1 cellular context compared by ENCODE assay signal in genomic region chr10:119650692-119651513, GRCh38.
TF ChIP-seq lines count a peak whose summit lies in the region.

BAG3 (plus strand) TSS chr10:119651380; CDS start chr10:119651676, 296 bp downstream.

TF ChIP-seq in K562, 482 proteins besides CTCF, POLR2A, EP300 and RAD21 (continued from another document and continues in another):
- no peak for TF ChIP-seq HMBOX1 (IDR thresholded peaks at IDR 0.05)
- TF ChIP-seq ZFP1 (CRISPR knock-in tag; IDR thresholded peaks at IDR 0.05): no peak
- no peak for TF ChIP-seq ASH1L (IDR thresholded peaks at IDR 0.05; ENCODE audit: borderline replicate concordance, low read depth, partially characterized antibody)
- no peak for TF ChIP-seq SNRNP70 (optimal IDR thresholded peaks at IDR 0.05; ENCODE audit: low read depth, low read length)
- TF ChIP-seq ZNF778 (CRISPR knock-in tag; IDR thresholded peaks at IDR 0.05): no peak
- TF ChIP-seq ZNF197 (CRISPR knock-in tag; IDR thresholded peaks at IDR 0.05; ENCODE audit: low read depth): no peak
- no peak for TF ChIP-seq ZNF212 (CRISPR knock-in tag; IDR thresholded peaks at IDR 0.05)
- no peak for TF ChIP-seq NKRF (IDR thresholded peaks at IDR 0.05; ENCODE audit: borderline replicate concordance)
- TF ChIP-seq ZNF707 (CRISPR knock-in tag; conservative IDR thresholded peaks at IDR 0.05): no peak
- TF ChIP-seq SNAPC5 (CRISPR knock-in tag; IDR thresholded peaks at IDR 0.05): no peak
- TF ChIP-seq HDAC6 (IDR thresholded peaks at IDR 0.05; ENCODE audit: low read depth, low read length): no peak
- no peak for TF ChIP-seq GTF2A2 (tag; IDR thresholded peaks at IDR 0.05)
- no peak for TF ChIP-seq ARID3B (CRISPR knock-in tag; IDR thresholded peaks at IDR 0.05; ENCODE audit: borderline replicate concordance)
- TF ChIP-seq KLF13 (tag; IDR thresholded peaks at IDR 0.05; ENCODE audit: borderline replicate concordance, low read depth): no peak
- no peak for TF ChIP-seq ZNF518B (CRISPR knock-in tag; IDR thresholded peaks at IDR 0.05)
- TF ChIP-seq NCOA4 (IDR thresholded peaks at IDR 0.05; ENCODE audit: partially characterized antibody): no peak
- no peak for TF ChIP-seq SMARCB1 (IDR thresholded peaks at IDR 0.05; ENCODE audit: insufficient read length, low read depth)
- no peak for TF ChIP-seq POU5F1 (IDR thresholded peaks at IDR 0.05; ENCODE audit: borderline replicate concordance, low read depth, low read length, partially characterized antibody)
- TF ChIP-seq HEY1 (CRISPR knock-in tag; IDR thresholded peaks at IDR 0.05; ENCODE audit: borderline replicate concordance): no peak
- TF ChIP-seq ESRRB (CRISPR knock-in tag; IDR thresholded peaks at IDR 0.05; ENCODE audit: borderline replicate concordance): no peak
- TF ChIP-seq STAG1 (CRISPR knock-in tag; IDR thresholded peaks at IDR 0.05; ENCODE audit: borderline replicate concordance): no peak
- peak; percentile 59 for TF ChIP-seq POLR2B (IDR thresholded peaks at IDR 0.05; ENCODE audit: low read depth, partially characterized antibody)
- no peak for TF ChIP-seq PCBP2 (IDR thresholded peaks at IDR 0.05; ENCODE audit: low read depth, low read length, poor library complexity, severe bottlenecking)
- TF ChIP-seq ZBTB43 (CRISPR knock-in tag; IDR thresholded peaks at IDR 0.05): no peak
- TF ChIP-seq NFE2L1 (tag; IDR thresholded peaks at IDR 0.05; ENCODE audit: borderline replicate concordance, low read depth): no peak
- TF ChIP-seq BRD4 (IDR thresholded peaks at IDR 0.05): no peak
- no peak for TF ChIP-seq ZC3H8 (IDR thresholded peaks at IDR 0.05)
- TF ChIP-seq ZNF398 (CRISPR knock-in tag; IDR thresholded peaks at IDR 0.05): no peak
- TF ChIP-seq SRSF3 (IDR thresholded peaks at IDR 0.05; ENCODE audit: insufficient read depth, low read length): no peak
- TF ChIP-seq PHB (CRISPR knock-in tag; IDR thresholded peaks at IDR 0.05): no peak
- TF ChIP-seq NCOA6 (IDR thresholded peaks at IDR 0.05): no peak
- TF ChIP-seq SRSF1 (IDR thresholded peaks at IDR 0.05; ENCODE audit: low read depth, low read length): no peak
- no peak for TF ChIP-seq ERF (CRISPR knock-in tag; IDR thresholded peaks at IDR 0.05)
- no peak for TF ChIP-seq ZEB2 (IDR thresholded peaks at IDR 0.05)
- TF ChIP-seq RB1 (IDR thresholded peaks at IDR 0.05; ENCODE audit: low read depth): peak; percentile 42; the same call in 1 of the 2 replicates
- TF ChIP-seq OTX1 (CRISPR knock-in tag; IDR thresholded peaks at IDR 0.05): no peak
- TF ChIP-seq ZBTB2 (IDR thresholded peaks at IDR 0.05): no peak
- TF ChIP-seq ZNF512 (tag; IDR thresholded peaks at IDR 0.05): no peak
- no peak for TF ChIP-seq STAT5B (CRISPR knock-in tag; IDR thresholded peaks at IDR 0.05)
- no peak for TF ChIP-seq ZNF507 (tag; conservative IDR thresholded peaks at IDR 0.05)
- TF ChIP-seq ID3 (CRISPR knock-in tag; IDR thresholded peaks at IDR 0.05): no peak
- TF ChIP-seq ID3 (tag; IDR thresholded peaks at IDR 0.05): 0 out of 2 replicates have a peak, but pooled peaks have one; percentile 23
- peak; percentile 86 for TF ChIP-seq TBP (optimal IDR thresholded peaks at IDR 0.05; ENCODE audit: low read depth, low read length)
